21 cellular contexts compared by ENCODE assay signal in genomic region chr11:125289419-125290088, GRCh38.
DNase-seq lines count a peak whose midpoint lies in the region; ATAC-seq, FAIRE-seq and TF ChIP-seq lines count a peak whose summit lies in the region.
"Had no signal": no experiment of that assay in that cellular context is flagged by ENCODE, and none has a peak within 500 bp of the region (broad histone marks: within the 10 kb centered on the region; RNA-seq: fewer than 3 reads in every experiment).

No MANE protein-coding gene starts in this region.

- H3K4me1 Mint-ChIP-seq in MCF 10A (ENCODE audit: insufficient read depth, unreplicated experiment) (no peaks in the 10 kb centered on the region), progenitor cell of endocrine pancreas (ENCODE audit: low read depth) (peaks cover 16% of the 10 kb centered on the region)
- no peaks in the 10 kb centered on the region for H3K4me1 Mint-ChIP-seq in naive thymus-derived CD4-positive, alpha-beta T cell
- H3K4me1 Mint-ChIP-seq: CD8-positive, alpha-beta memory T cell had no signal

- no peaks in the 10 kb centered on the region for H3K36me3 Mint-ChIP-seq in MCF 10A (ENCODE audit: insufficient read depth, unreplicated experiment)
- peaks cover 4% of the 10 kb centered on the region for H3K36me3 Mint-ChIP-seq in progenitor cell of endocrine pancreas (ENCODE audit: insufficient read depth)
- H3K36me3 Mint-ChIP-seq in naive thymus-derived CD4-positive, alpha-beta T cell: no peaks in the 10 kb centered on the region
- H3K36me3 Mint-ChIP-seq: CD8-positive, alpha-beta memory T cell had no signal

- H3K4me3 ChIP-seq in breast epithelium (no peak overlapping the region), PC-9 (no peak overlapping the region), kidney (ENCODE audit: low read length in 2 of 2) (no peak overlapping the region)
- no peak overlapping the region for H3K4me3 ChIP-seq in naive thymus-derived CD4-positive, alpha-beta T cell (ENCODE audit: low read length)
- H3K4me3 ChIP-seq: BLaER1 treated with 17β-estradiol and CSF1 and Interleukin-3, amounts not matched to agents 10 nM and 100 nM; HAP-1; K562 had no signal

- no peaks in the 10 kb centered on the region for H3K79me2 ChIP-seq in PC-9 (ENCODE audit: low read depth)

- no peaks in the 10 kb centered on the region for H3F3A ChIP-seq in PC-9 (ENCODE audit: insufficient read depth, low read depth)

- no peak overlapping the region for H2AFZ ChIP-seq in PC-9

- H3K27me3 Mint-ChIP-seq in MCF 10A (ENCODE audit: insufficient read depth, unreplicated experiment) (no peaks in the 10 kb centered on the region), progenitor cell of endocrine pancreas (no peaks in the 10 kb centered on the region)
- H3K27me3 Mint-ChIP-seq in naive thymus-derived CD4-positive, alpha-beta T cell: peaks cover 0 to 31% (median 26%) of the 10 kb centered on the region in 5 donors

- H3K9me2 ChIP-seq in PC-9 (ENCODE audit: insufficient read depth): no peaks in the 10 kb centered on the region

- H3K27ac Mint-ChIP-seq in MCF 10A (ENCODE audit: low read depth, unreplicated experiment) (no peak overlapping the region), progenitor cell of endocrine pancreas (peak overlapping the region; percentile 74)
- no peak overlapping the region for H3K27ac Mint-ChIP-seq in naive thymus-derived CD4-positive, alpha-beta T cell
- H3K27ac Mint-ChIP-seq: CD8-positive, alpha-beta memory T cell had no signal

- no peak for TF ChIP-seq CTCF in MCF 10A (IDR thresholded peaks at IDR 0.05; ENCODE audit: unreplicated experiment)
- TF ChIP-seq CTCF in breast epithelium (IDR thresholded peaks at IDR 0.05): no peak
- TF ChIP-seq CTCF in PC-9 (conservative IDR thresholded peaks at IDR 0.05): no peak
- TF ChIP-seq CTCF in kidney (IDR thresholded peaks at IDR 0.05; ENCODE audit: borderline replicate concordance, extremely low read depth, insufficient read depth): no peak
- TF ChIP-seq CTCF in progenitor cell of endocrine pancreas (IDR thresholded peaks at IDR 0.05; ENCODE audit: unreplicated experiment): no peak

- POLR2A ChIA-PET in MCF 10A (lab: Yijun Ruan, JAX): interaction anchor here (2.8 kb wide), 1 partner anchor 11 kb away, joined by 12 read pairs; no protein-coding TSS in a partner anchor
- POLR2A ChIA-PET in PC-9 (lab: Charles Lee; ENCODE audit: unreplicated experiment): no interaction called here
- POLR2A ChIA-PET in naive thymus-derived CD4-positive, alpha-beta T cell (lab: Charles Lee): no interaction called here

- no peak for FAIRE-seq in kidney (lab: Jason Lieb, UNC)
- FAIRE-seq: A204.1, HTR-8/SVneo, K562 had no signal

- H4K20me1 ChIP-seq in PC-9 (ENCODE audit: insufficient read depth): no peaks in the 10 kb centered on the region
- H4K20me1 ChIP-seq: BLaER1 treated with 17β-estradiol and CSF1 and Interleukin-3, amounts not matched to agents 10 nM and 100 nM had no signal

- no peaks in the 10 kb centered on the region for H3K9me3 ChIP-seq in breast epithelium
- no peaks in the 10 kb centered on the region for H3K9me3 ChIP-seq in PC-9 (ENCODE audit: insufficient read depth, low read depth)
- H3K9me3 ChIP-seq in kidney (ENCODE audit: control insufficient read depth in 1 of 2, low read length in 2 of 2): no peaks in the 10 kb centered on the region
- no peaks in the 10 kb centered on the region for H3K9me3 ChIP-seq in naive thymus-derived CD4-positive, alpha-beta T cell (ENCODE audit: control insufficient read depth in 2 of 3, low read length in 3 of 3)
- H3K9me3 ChIP-seq: BLaER1 treated with 17β-estradiol and CSF1 and Interleukin-3, amounts not matched to agents 10 nM and 100 nM; HAP-1 had no signal

- BruUV-seq in MCF 10A (replicated peaks; lab: Mats Ljungman, UMichigan): no TSS peak
- BruUV-seq in PC-9 (replicated peaks; lab: Mats Ljungman, UMichigan): no TSS peak

- no peak overlapping the region for H3K4me3 Mint-ChIP-seq in MCF 10A (ENCODE audit: unreplicated experiment)
- no peak overlapping the region for H3K4me3 Mint-ChIP-seq in progenitor cell of endocrine pancreas (ENCODE audit: low read depth)
- H3K4me3 Mint-ChIP-seq in naive thymus-derived CD4-positive, alpha-beta T cell: no peak overlapping the region
- H3K4me3 Mint-ChIP-seq: CD8-positive, alpha-beta memory T cell had no signal

- H3K36me3 ChIP-seq in breast epithelium: no peaks in the 10 kb centered on the region
- no peaks in the 10 kb centered on the region for H3K36me3 ChIP-seq in PC-9 (ENCODE audit: low read depth)
- H3K36me3 ChIP-seq in kidney (ENCODE audit: control insufficient read depth in 1 of 2, insufficient read depth in 2 of 2, low read length in 2 of 2): no peaks in the 10 kb centered on the region
- no peaks in the 10 kb centered on the region for H3K36me3 ChIP-seq in naive thymus-derived CD4-positive, alpha-beta T cell (ENCODE audit: control insufficient read depth in 2 of 3, insufficient read depth in 3 of 3, low read length in 3 of 3)
- H3K36me3 ChIP-seq: BLaER1 treated with 17β-estradiol and CSF1 and Interleukin-3, amounts not matched to agents 10 nM and 100 nM; HAP-1 had no signal

- CTCF ChIA-PET in MCF 10A (lab: Yijun Ruan, JAX): interaction anchor here (0.6 to 0.9 kb wide), 2 partner anchors 56 to 335 kb away, joined by 3 read pairs; partner anchors contain the start of gene CHEK1
- CTCF ChIA-PET in PC-9 (lab: Charles Lee): no interaction called here
- CTCF ChIA-PET in naive thymus-derived CD4-positive, alpha-beta T cell (lab: Charles Lee): no interaction called here

- intact Hi-C loops in MCF 10A (cut with micrococcal nuclease): no loop called here
- intact Hi-C loops in breast epithelium (cut with DNase I; ENCODE audit: low total_unique reads): no loop called here
- intact Hi-C loops in PC-9 (cut with micrococcal nuclease; ENCODE audit: unreplicated experiment): no loop called here
- intact Hi-C loops in kidney (cut with DNase I): no loop called here
- intact Hi-C loops in naive thymus-derived CD4-positive, alpha-beta T cell (cut with micrococcal nuclease): no loop called here

- H3K27ac ChIP-seq in breast epithelium: no peak overlapping the region
- H3K27ac ChIP-seq in PC-9: no peak overlapping the region
- no peak overlapping the region for H3K27ac ChIP-seq in kidney (ENCODE audit: low read depth in 2 of 2, low read length in 2 of 2)
- no peak overlapping the region for H3K27ac ChIP-seq in naive thymus-derived CD4-positive, alpha-beta T cell (ENCODE audit: low read depth, low read length)
- H3K27ac ChIP-seq: BLaER1 treated with 17β-estradiol and CSF1 and Interleukin-3, amounts not matched to agents 10 nM and 100 nM; HL-60 had no signal

- ATAC-seq in GM21717 (IDR thresholded peaks at IDR 0.05; ENCODE audit: unreplicated experiment): no peak
- no peak for ATAC-seq in naive thymus-derived CD4-positive, alpha-beta T cell
- ATAC-seq: K562 had no signal

- H3K9me3 Mint-ChIP-seq in MCF 10A (ENCODE audit: unreplicated experiment): no peaks in the 10 kb centered on the region
- no peaks in the 10 kb centered on the region for H3K9me3 Mint-ChIP-seq in progenitor cell of endocrine pancreas (ENCODE audit: low read depth)
- H3K9me3 Mint-ChIP-seq in naive thymus-derived CD4-positive, alpha-beta T cell: no peaks in the 10 kb centered on the region
- H3K9me3 Mint-ChIP-seq: CD8-positive, alpha-beta memory T cell had no signal

- no peaks in the 10 kb centered on the region for H3K4me1 ChIP-seq in breast epithelium
- H3K4me1 ChIP-seq in PC-9 (replicated peaks; ENCODE audit: insufficient read depth): peaks cover 10% of the 10 kb centered on the region; the same call in 1 of the 2 replicates
- peaks cover 0 to 7% of the 10 kb centered on the region in 2 donors for H3K4me1 ChIP-seq in kidney (ENCODE audit: control insufficient read depth in 1 of 2, insufficient read depth in 1 of 2, low read depth in 1 of 2, low read length in 2 of 2)
- no peaks in the 10 kb centered on the region for H3K4me1 ChIP-seq in naive thymus-derived CD4-positive, alpha-beta T cell (ENCODE audit: control insufficient read depth in 2 of 2, insufficient read depth in 2 of 2, low read length in 2 of 2)
- H3K4me1 ChIP-seq: HAP-1 had no signal

- DNase-seq in MCF 10A (ENCODE audit: unreplicated experiment) (peak; percentile 23), breast epithelium (ENCODE audit: low spot score in 2 of 2) (no peak), PC-9 (peak in 1 of 2 experiments; percentile 51), kidney (peak; percentile 23), progenitor cell of endocrine pancreas (ENCODE audit: low spot score, unreplicated experiment) (no peak), inferior parietal cortex (ENCODE audit: extremely low spot score) (no peak)
- DNase-seq in naive thymus-derived CD4-positive, alpha-beta T cell: no peak
- DNase-seq: CD8-positive, alpha-beta memory T cell; DMS 273 treated with DMSO at 0.1 percent for 48 hours; EL; MV-4-11; NCI-H2081 treated with DMSO at 0.1 percent for 48 hours; NCI-H524; T-helper 1 cell had no signal

- TF ChIP-seq POLR2A in breast epithelium (IDR thresholded peaks at IDR 0.05): no peak

- peak overlapping the region; percentile 31; the same call in 1 of the 2 replicates for H3K4me2 ChIP-seq in PC-9
- H3K4me2 ChIP-seq: BLaER1 treated with 17β-estradiol and CSF1 and Interleukin-3, amounts not matched to agents 10 nM and 100 nM had no signal

- H3K9ac ChIP-seq in kidney (ENCODE audit: low read length in 2 of 2): no peak overlapping the region
- H3K9ac ChIP-seq: BLaER1 treated with 17β-estradiol and CSF1 and Interleukin-3, amounts not matched to agents 10 nM and 100 nM had no signal

- peaks cover 0 to 4% of the 10 kb centered on the region in 2 donors for H3K27me3 ChIP-seq in breast epithelium
- no peaks in the 10 kb centered on the region for H3K27me3 ChIP-seq in PC-9 (ENCODE audit: insufficient read depth, low read depth)
- H3K27me3 ChIP-seq in naive thymus-derived CD4-positive, alpha-beta T cell (ENCODE audit: control insufficient read depth in 2 of 2, insufficient read depth in 2 of 2, low read length in 2 of 2): no peaks in the 10 kb centered on the region
- H3K27me3 ChIP-seq: BLaER1 treated with 17β-estradiol and CSF1 and Interleukin-3, amounts not matched to agents 10 nM and 100 nM had no signal

Comparison
In these comparisons a context has a peak if more than half of its experiments do, and no peak if none do; other contexts are left out.
1. DNase-seq: peak in MCF 10A (single experiment) and kidney (single experiment); none in breast epithelium (0 of 2), progenitor cell of endocrine pancreas (single experiment), inferior parietal cortex (single experiment) and naive thymus-derived CD4-positive, alpha-beta T cell (0 of 9).